8 cellular contexts compared by ENCODE assay signal in genomic region chr21:34888569-34889286, GRCh38.
DNase-seq lines count a peak whose midpoint lies in the region; ATAC-seq and TF ChIP-seq lines count a peak whose summit lies in the region.

No MANE protein-coding gene starts in this region.

- ATAC-seq in GM21528 (IDR thresholded peaks at IDR 0.05; ENCODE audit: low FRiP score, unreplicated experiment) = peak; percentile 56
- peak; percentile 78 for ATAC-seq in esophagus mucosa

- H3K4me3 ChIP-seq in OCI-LY3 (ENCODE audit: low read length) = peak overlapping the region; percentile 98
- H3K4me3 ChIP-seq in muscle layer of duodenum (ENCODE audit: low read depth in 1 of 2, low read length in 2 of 2) = peak overlapping the region; percentile 73 to 80

- H3K9me3 ChIP-seq in OCI-LY3 (ENCODE audit: insufficient read depth, low read length) (no peaks in the 10 kb centered on the region), muscle layer of duodenum (ENCODE audit: control insufficient read depth in 1 of 2, low read length in 2 of 2) (no peaks in the 10 kb centered on the region)

- H3K36me3 ChIP-seq in OCI-LY3 (replicated peaks; ENCODE audit: low read depth, low read length) (peaks cover 37% of the 10 kb centered on the region), muscle layer of duodenum (ENCODE audit: control insufficient read depth in 1 of 2, insufficient read depth in 2 of 2, low read length in 2 of 2) (no peaks in the 10 kb centered on the region)

- no peak overlapping the region for H2AFZ ChIP-seq in OCI-LY3 (ENCODE audit: low read depth, low read length)

- DNase-seq in D341Med (ENCODE audit: low spot score) (peak; percentile 92), HuH-7.5 (ENCODE audit: low spot score) (peak; percentile 89), activated T-cell treated with anti-CD3 and anti-CD28 coated beads for 48 hours (ENCODE audit: low read depth) (peak; percentile 86)
- peak; percentile 42 to 60 for DNase-seq in stimulated activated CD8-positive, alpha-beta memory T cell treated with anti-CD3 and anti-CD28 coated beads, Interleukin-7, amount 100 ng/mL, for 1 hour (ENCODE audit: low read depth in 2 of 2)

- H3K27ac ChIP-seq in OCI-LY3 (ENCODE audit: low read length) (peak overlapping the region; percentile 87), muscle layer of duodenum (ENCODE audit: low read length) (peak overlapping the region; percentile 96)

- H4K20me1 ChIP-seq in OCI-LY3 (ENCODE audit: insufficient read depth, low read length) = peaks cover 36% of the 10 kb centered on the region

- peaks cover 14% of the 10 kb centered on the region for H3K4me1 ChIP-seq in OCI-LY3 (ENCODE audit: low read length)
- H3K4me1 ChIP-seq in muscle layer of duodenum (ENCODE audit: control insufficient read depth in 1 of 2, insufficient read depth in 2 of 2, low read length in 2 of 2) = peaks cover 0 to 23% of the 10 kb centered on the region in 2 donors

- H3K4me2 ChIP-seq in OCI-LY3 (ENCODE audit: low read length) = peak overlapping the region; percentile 88

- peaks cover 9% of the 10 kb centered on the region; the same call in 1 of the 2 replicates for H3K27me3 ChIP-seq in OCI-LY3 (ENCODE audit: low read depth, low read length)
- peaks cover 14% of the 10 kb centered on the region for H3K27me3 ChIP-seq in muscle layer of duodenum (ENCODE audit: low read depth, low read length)

- no peak for TF ChIP-seq CTCF in OCI-LY3 (IDR thresholded peaks at IDR 0.05; ENCODE audit: low read depth, low read length)

- peaks cover 73% of the 10 kb centered on the region for H3K79me2 ChIP-seq in OCI-LY3 (ENCODE audit: low read length)

- peak overlapping the region; percentile 96 for H3K9ac ChIP-seq in OCI-LY3 (ENCODE audit: low read length)

Comparison
In these comparisons a context has a peak if more than half of its experiments do, and no peak if none do; other contexts are left out.
1. Peak in every context shown above with its lines: DNase-seq, ATAC-seq, H3K4me3 ChIP-seq and H3K27ac ChIP-seq.